26 cellular contexts compared by ENCODE assay signal in the genomic region with DNA sequence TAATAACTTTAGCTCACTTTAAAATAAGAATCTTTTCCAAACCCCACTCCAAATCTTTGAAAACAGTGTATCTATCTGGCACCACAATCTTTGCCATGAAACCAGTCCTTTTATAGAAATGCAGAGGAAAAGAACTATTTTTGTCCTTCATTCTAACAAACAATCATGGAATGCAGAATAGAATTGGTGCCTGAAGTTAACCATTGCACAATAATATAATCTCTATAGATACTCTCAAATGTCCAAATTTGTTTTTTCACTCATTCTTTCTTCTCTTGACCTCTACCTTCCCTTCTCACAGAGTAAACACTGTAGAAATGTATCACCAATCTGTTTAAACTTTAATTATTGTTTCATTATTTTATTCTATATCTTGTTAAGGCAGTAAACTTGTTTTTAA. TPM values are rescaled to one million over a fixed set of nuclear protein-coding genes. Genes with fewer than 3 reads are reported as not detected.
"Had no signal": no experiment of that assay in that cellular context is flagged by ENCODE, and none has a peak within 500 bp of the region (broad histone marks: within the 10 kb centered on the region; RNA-seq: fewer than 3 reads in every experiment).

No MANE protein-coding gene starts in this region.

- H3K4me3 ChIP-seq: ovary, prostate gland, right atrium auricular region, spleen, vagina had no signal

- H3K27me3 ChIP-seq: neutrophil, ovary, right atrium auricular region, spleen, vagina had no signal

- H3K4me1 ChIP-seq: prostate gland, spleen, vagina had no signal

- H3K9me3 ChIP-seq: neutrophil, ovary, prostate gland, right atrium auricular region, spleen, vagina had no signal

- H3K27ac Mint-ChIP-seq: activated B cell treated with CpG ODN at 0.5 μM for 24 hours; activated CD4-positive, alpha-beta T cell treated with anti-CD3 and anti-CD28 coated beads for 36 hours; activated naive CD8-positive, alpha-beta T cell; activated T-helper 2 cell treated with anti-CD3 and anti-CD28 coated beads, Interferon-gamma antibody, Interleukin-2, Interleukin-4, amounts not matched to agents 10 μg/mL and 5 μg/mL and 100 μg/mL, durations not matched to agents 14 hours and 24 hours and 36 hours; natural killer cell; T-helper 17 cell had no signal

- H3K27ac ChIP-seq: neutrophil, ovary, prostate gland, spleen, vagina had no signal

- H3K36me3 Mint-ChIP-seq: natural killer cell had no signal

- H3K9me3 Mint-ChIP-seq: activated B cell treated with CpG ODN at 0.5 μM for 24 hours; activated T-cell treated with anti-CD3 and anti-CD28 coated beads, Interleukin-2, amount 50 U/mL, for 4 hours; activated T-helper 2 cell treated with anti-CD3 and anti-CD28 coated beads, Interferon-gamma antibody, Interleukin-2, Interleukin-4, amounts not matched to agents 10 μg/mL and 5 μg/mL and 100 μg/mL, durations not matched to agents 14 hours and 24 hours and 36 hours; natural killer cell had no signal

- DNase-seq: activated B cell treated with CpG ODN at 0.5 μM for 24 hours; activated CD4-positive, alpha-beta T cell treated with anti-CD3 and anti-CD28 coated beads for 36 hours; activated CD4-positive, alpha-beta T cell treated with anti-CD3 and anti-CD28 coated beads, Interleukin-2, amount 50 U/mL, for 4 hours; activated CD8-positive, alpha-beta memory T cell treated with anti-CD3 and anti-CD28 coated beads for 24 hours; activated CD8-positive, alpha-beta memory T cell treated with anti-CD3 and anti-CD28 coated beads, Interleukin-2, amount 50 U/mL, for 48 hours; activated naive CD4-positive, alpha-beta T cell; activated T-cell treated with anti-CD3 and anti-CD28 coated beads, Interleukin-2, amount 50 U/mL, for 4 hours; dermis blood vessel endothelial cell; effector memory CD4-positive, alpha-beta T cell; kidney glomerular epithelial cell; left ventricle myocardium superior; mammary epithelial cell; midbrain; natural killer cell; ovary; spleen; stimulated activated CD4-positive, alpha-beta T cell treated with anti-CD3 and anti-CD28 coated beads, Interleukin-4, amount 100 ng/mL, for 24 hours; stimulated activated naive CD4-positive, alpha-beta T cell treated with Interleukin-2 at 50 U/mL for 16 hours; T-helper 17 cell; trophoblast cell had no signal

- H3K4me1 Mint-ChIP-seq: activated B cell treated with CpG ODN at 0.5 μM for 24 hours; activated CD4-positive, alpha-beta T cell treated with anti-CD3 and anti-CD28 coated beads for 36 hours; natural killer cell; T-helper 17 cell had no signal

- H3K4me3 Mint-ChIP-seq: activated B cell treated with CpG ODN at 0.5 μM for 24 hours; activated CD4-positive, alpha-beta T cell treated with anti-CD3 and anti-CD28 coated beads for 36 hours; activated naive CD8-positive, alpha-beta T cell; activated T-cell treated with anti-CD3 and anti-CD28 coated beads, Interleukin-2, amount 50 U/mL, for 4 hours; natural killer cell; T-helper 17 cell had no signal

- H3K36me3 ChIP-seq: neutrophil, ovary, prostate gland, right atrium auricular region, spleen, vagina had no signal

- ATAC-seq: activated CD4-positive, alpha-beta T cell treated with anti-CD3 and anti-CD28 coated beads for 36 hours; activated T-cell treated with anti-CD3 and anti-CD28 coated beads, Interleukin-2, amount 50 U/mL, for 4 hours; left ventricle myocardium superior; natural killer cell; T-helper 17 cell had no signal

RNA-seq across cellular contexts. Expression of a gene that starts 34.8 kb away (rescaled TPM):
- total RNA-seq: activated B cell treated with CpG ODN at 0.5 μM for 24 hours had no signal
